8 cellular contexts compared by ENCODE assay signal in genomic region chr18:30280861-30281470, GRCh38.
A peak's percentile ranks its signal among the peaks of the same experiment; 100 is the strongest.
DNase-seq lines count a peak whose midpoint lies in the region; ATAC-seq and TF ChIP-seq lines count a peak whose summit lies in the region.

No MANE protein-coding gene starts in this region.

- no peaks in the 10 kb centered on the region for H3K4me1 ChIP-seq in HCT116 (ENCODE audit: control insufficient read depth in 1 of 2, insufficient read depth in 2 of 2, low read length in 2 of 2)

- 42 to 44% methylated on average over 5 of the region's 5 CpGs for WGBS in lower leg skin, 2 donors

- H3K36me3 ChIP-seq in HCT116 (ENCODE audit: control insufficient read depth in 1 of 2, insufficient read depth in 2 of 2, low read length in 2 of 2) = no peaks in the 10 kb centered on the region

- intact Hi-C loops in HCT116 (cut with micrococcal nuclease) (loop anchor here (10.0 kb wide), 1 partner anchor 396 kb away; no protein-coding TSS in a partner anchor), lower leg skin (cut with DNase I; ENCODE audit: low total_unique reads) (no loop called here)

- H3K27ac ChIP-seq in HCT116 (ENCODE audit: low read depth, low read length) = no peak overlapping the region

- peak; percentile 38; the same call in 1 of the 2 replicates for TF ChIP-seq RAD21 in HCT116 (IDR thresholded peaks at IDR 0.05; ENCODE audit: low read depth)

- no peaks in the 10 kb centered on the region for H3K9me3 ChIP-seq in HCT116 (ENCODE audit: control insufficient read depth in 1 of 2, insufficient read depth in 1 of 2, low read depth in 1 of 2, low read length in 2 of 2)

- peak; percentile 12 to 73 (median 60); a peak in 5 of 6 replicates for TF ChIP-seq CTCF in HCT116 (IDR thresholded peaks at IDR 0.05 in 2 of 3, conservative IDR thresholded peaks at IDR 0.05 in 1 of 3; ENCODE audit: borderline replicate concordance in 1 of 3, insufficient read depth in 1 of 3, low read depth in 2 of 3, low read length in 2 of 3)
- TF ChIP-seq CTCF in cardiac fibroblast (IDR thresholded peaks at IDR 0.05; ENCODE audit: low read depth, low read length) = peak; percentile 68
- TF ChIP-seq CTCF in lower leg skin (IDR thresholded peaks at IDR 0.05) = no peak

- H2AFZ ChIP-seq in HCT116 (ENCODE audit: low read depth, low read length, poor library complexity, severe bottlenecking) = peak overlapping the region; percentile 90

- ATAC-seq in HCT116 (no peak), HG02623 (IDR thresholded peaks at IDR 0.05; ENCODE audit: unreplicated experiment) (no peak)

- no peak overlapping the region for H3K4me2 ChIP-seq in HCT116 (ENCODE audit: low read length)

- no peaks in the 10 kb centered on the region for H4K20me1 ChIP-seq in HCT116 (ENCODE audit: insufficient read depth)

- H3K27me3 ChIP-seq in HCT116 (ENCODE audit: insufficient read depth, low read length) = no peaks in the 10 kb centered on the region

- DNase-seq in D341Med (ENCODE audit: low spot score) = peak; percentile 35
- DNase-seq in HCT116 (ENCODE audit: low read depth, low spot score) = peak; percentile 34
- peak; percentile 41 for DNase-seq in NCI-H460 (ENCODE audit: extremely low read depth, low read depth)
- DNase-seq in cardiac fibroblast (ENCODE audit: low read depth in 2 of 2) = peak; percentile 75 to 87
- peak; percentile 68 for DNase-seq in middle frontal gyrus (ENCODE audit: extremely low spot score, low spot score)
- DNase-seq in T-helper 9 cell = no peak
- DNase-seq in lower leg skin (ENCODE audit: low spot score in 2 of 2) = no peak

- CTCF ChIA-PET in HCT116 (lab: Charles Lee) = interaction anchor here (0.6 to 2.6 kb wide), 9 partner anchors 9 to 1286 kb away, joined by 3 to 16 read pairs (median 4); no protein-coding TSS in a partner anchor

- POLR2A ChIA-PET in HCT116 (lab: Charles Lee) = no interaction called here

- no peaks in the 10 kb centered on the region for H3K79me2 ChIP-seq in HCT116 (ENCODE audit: insufficient read depth, low read length)

- no TSS peak for BruUV-seq in HCT116 (replicated peaks; lab: Mats Ljungman, UMichigan)

- H3K9ac ChIP-seq in HCT116 (ENCODE audit: low read length) = no peak overlapping the region

- RAD21 ChIA-PET in HCT116 (lab: Charles Lee; ENCODE audit: low non-redundant PET in 1 of 2, low total read pairs in 2 of 2, uncharacterized antibody in 2 of 2, unreplicated experiment in 2 of 2) = no interaction called here

- TF ChIP-seq POLR2A in HCT116 (IDR thresholded peaks at IDR 0.05; ENCODE audit: borderline replicate concordance, extremely low read depth, insufficient read depth, insufficient read length) (no peak), lower leg skin (IDR thresholded peaks at IDR 0.05) (no peak)

- H3K4me3 ChIP-seq in HCT116 (replicated peaks in 1 of 2; ENCODE audit: low read depth in 1 of 2, low read length in 2 of 2) (no peak overlapping the region), cardiac fibroblast (replicated peaks in 1 of 2; ENCODE audit: low read depth in 2 of 2, low read length in 2 of 2) (no peak overlapping the region), lower leg skin (ENCODE audit: low read depth, poor library complexity, severe bottlenecking) (no peak overlapping the region)

- no peaks in the 10 kb centered on the region for H3K9me2 ChIP-seq in HCT116 (ENCODE audit: insufficient read depth)

TF ChIP-seq in HCT116, 20 proteins besides CTCF, POLR2A, EP300 and RAD21:
- TF ChIP-seq SP1 (IDR thresholded peaks at IDR 0.05; ENCODE audit: low read depth) = no peak
- TF ChIP-seq EZH2 (IDR thresholded peaks at IDR 0.05) = no peak
- TF ChIP-seq MAX (IDR thresholded peaks at IDR 0.05) = no peak

Comparison
In these comparisons a context has a peak if more than half of its experiments do, and no peak if none do; other contexts are left out.
1. DNase-seq: peak in D341Med (single experiment), HCT116 (single experiment), NCI-H460 (single experiment), cardiac fibroblast (2 of 2) and middle frontal gyrus (single experiment); none in T-helper 9 cell (single experiment) and lower leg skin (0 of 2).
2. CTCF ChIP-seq: peak in HCT116 (3 of 3) and cardiac fibroblast (single experiment); none in lower leg skin (0 of 3).